1 cellular context compared by ENCODE assay signal in the genomic region with DNA sequence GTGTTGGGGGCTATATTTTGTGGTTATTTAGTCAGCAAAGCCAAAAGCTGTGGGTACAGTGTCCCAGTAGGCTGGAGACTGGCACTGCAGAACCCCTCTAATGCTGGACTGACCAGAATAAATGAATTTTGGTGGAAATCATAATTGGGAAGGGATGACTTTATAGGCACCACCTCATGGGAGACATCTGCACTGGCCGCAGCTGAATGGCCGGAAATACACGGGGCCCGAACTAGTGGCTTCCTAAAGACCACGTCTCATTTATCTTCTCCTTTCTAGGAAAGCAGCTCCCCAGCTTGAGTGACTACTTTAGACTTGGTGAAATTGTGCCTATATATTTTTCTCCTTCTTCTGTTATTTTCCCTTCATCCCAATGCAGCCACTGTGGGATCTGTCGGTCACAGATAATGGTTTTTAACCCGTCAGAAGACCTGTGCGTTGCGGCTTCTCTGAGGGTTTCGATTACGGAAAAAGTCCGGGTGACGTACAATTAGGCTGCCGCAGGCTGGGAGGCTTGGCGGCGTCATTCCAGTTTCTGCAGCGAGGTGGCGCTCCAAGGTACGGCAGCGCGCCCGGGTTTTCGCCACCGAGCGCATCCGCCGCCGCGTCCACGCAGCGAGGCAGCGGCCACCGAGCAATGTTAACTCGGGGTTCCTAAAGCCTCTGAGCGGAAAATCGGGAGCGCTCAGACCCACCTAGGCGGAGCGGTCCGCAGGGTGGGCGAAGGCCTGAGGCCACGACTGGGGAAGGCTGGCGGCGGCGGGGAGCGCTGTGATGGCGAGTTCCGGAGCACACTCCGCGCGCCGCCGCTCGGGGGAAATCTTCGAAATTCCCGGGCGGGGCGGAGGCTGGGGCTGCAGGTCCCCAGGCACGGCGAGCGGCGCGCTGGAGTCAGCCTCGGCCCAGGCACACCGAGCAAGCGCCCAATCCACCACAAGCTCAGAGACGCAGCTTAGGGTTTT.
A peak's percentile ranks its signal among the peaks of the same experiment; 100 is the strongest.
TF ChIP-seq lines count a peak whose summit lies in the region.

No MANE protein-coding gene starts in this region.

TF ChIP-seq in H1, 55 proteins besides CTCF, POLR2A, EP300 and RAD21 (continued from another document):
- TF ChIP-seq, protein P1, sequence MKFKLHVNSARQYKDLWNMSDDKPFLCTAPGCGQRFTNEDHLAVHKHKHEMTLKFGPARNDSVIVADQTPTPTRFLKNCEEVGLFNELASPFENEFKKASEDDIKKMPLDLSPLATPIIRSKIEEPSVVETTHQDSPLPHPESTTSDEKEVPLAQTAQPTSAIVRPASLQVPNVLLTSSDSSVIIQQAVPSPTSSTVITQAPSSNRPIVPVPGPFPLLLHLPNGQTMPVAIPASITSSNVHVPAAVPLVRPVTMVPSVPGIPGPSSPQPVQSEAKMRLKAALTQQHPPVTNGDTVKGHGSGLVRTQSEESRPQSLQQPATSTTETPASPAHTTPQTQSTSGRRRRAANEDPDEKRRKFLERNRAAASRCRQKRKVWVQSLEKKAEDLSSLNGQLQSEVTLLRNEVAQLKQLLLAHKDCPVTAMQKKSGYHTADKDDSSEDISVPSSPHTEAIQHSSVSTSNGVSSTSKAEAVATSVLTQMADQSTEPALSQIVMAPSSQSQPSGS (IDR thresholded peaks at IDR 0.05; ENCODE audit: low read length) = no peak
- TF ChIP-seq RNF2 (IDR thresholded peaks at IDR 0.05; ENCODE audit: borderline replicate concordance, low read depth, low read length, missing control alignments, poor library complexity, severe bottlenecking) (peak; percentile 91), KDM1A (IDR thresholded peaks at IDR 0.05; ENCODE audit: borderline replicate concordance, low read length) (no peak), MAFK (IDR thresholded peaks at IDR 0.05; ENCODE audit: low read depth, low read length) (no peak), TBP (IDR thresholded peaks at IDR 0.05; ENCODE audit: low read depth, low read length) (no peak), KDM5A (IDR thresholded peaks at IDR 0.05; ENCODE audit: low read length) (no peak), BCL11A (IDR thresholded peaks at IDR 0.05; ENCODE audit: low read depth in 2 of 2, low read length in 2 of 2) (no peak), SIRT6 (IDR thresholded peaks at IDR 0.05; ENCODE audit: low read length) (no peak), KDM4A (IDR thresholded peaks at IDR 0.05; ENCODE audit: low read depth, low read length, severe bottlenecking) (no peak), TAF7 (optimal IDR thresholded peaks at IDR 0.05; ENCODE audit: borderline replicate concordance, low read depth, low read length) (no peak), HDAC6 (IDR thresholded peaks at IDR 0.05; ENCODE audit: low read depth, low read length) (no peak), NANOG (IDR thresholded peaks at IDR 0.05; ENCODE audit: insufficient read depth, low read depth, low read length, poor library complexity, severe bottlenecking) (no peak), JUND (IDR thresholded peaks at IDR 0.05; ENCODE audit: low read length) (no peak), PHF8 (conservative IDR thresholded peaks at IDR 0.05; ENCODE audit: low read depth, low read length) (no peak), ZNF274 (IDR thresholded peaks at IDR 0.05; ENCODE audit: borderline replicate concordance, extremely low read depth, low read length) (no peak), GTF2F1 (IDR thresholded peaks at IDR 0.05; ENCODE audit: borderline replicate concordance, low read depth, low read length) (no peak), ASH2L (IDR thresholded peaks at IDR 0.05; ENCODE audit: low read length) (peak; percentile 83), FOSL1 (IDR thresholded peaks at IDR 0.05; ENCODE audit: insufficient read depth, low read depth, low read length) (no peak), BACH1 (IDR thresholded peaks at IDR 0.05; ENCODE audit: low read length) (peak; percentile 78), RBBP5 (IDR thresholded peaks at IDR 0.05; ENCODE audit: borderline replicate concordance, low read depth, low read length) (no peak), SP1 (IDR thresholded peaks at IDR 0.05; ENCODE audit: low read depth, low read length) (peak; percentile 29; the same call in 1 of the 2 replicates), JUN (IDR thresholded peaks at IDR 0.05; ENCODE audit: low read depth, low read length) (no peak), TCF12 (IDR thresholded peaks at IDR 0.05; ENCODE audit: low read depth, low read length) (0 out of 2 replicates have a peak, but pooled peaks have one; percentile 73), SIX5 (IDR thresholded peaks at IDR 0.05; ENCODE audit: low read depth, low read length) (no peak), SRF (IDR thresholded peaks at IDR 0.05; ENCODE audit: low read depth, low read length) (no peak), CBX8 (IDR thresholded peaks at IDR 0.05; ENCODE audit: borderline replicate concordance, low read depth, low read length) (no peak), TEAD4 (IDR thresholded peaks at IDR 0.05; ENCODE audit: low read depth, low read length) (0 out of 2 replicates have a peak, but pooled peaks have one; percentile 18), POLR2AphosphoS5 (IDR thresholded peaks at IDR 0.05; ENCODE audit: low read depth, low read length) (no peak), SIN3A (conservative IDR thresholded peaks at IDR 0.05 in 1 of 2, IDR thresholded peaks at IDR 0.05 in 1 of 2; ENCODE audit: low read depth in 1 of 2, low read length in 2 of 2) (0 out of 4 replicates have a peak, but pooled peaks of 1 of the 2 experiments have one; percentile 40), SP2 (IDR thresholded peaks at IDR 0.05; ENCODE audit: low read length) (no peak), NRF1 (IDR thresholded peaks at IDR 0.05; ENCODE audit: low read depth, low read length) (no peak), CBX5 (IDR thresholded peaks at IDR 0.05; ENCODE audit: low read depth, low read length) (no peak), HDAC2 (IDR thresholded peaks at IDR 0.05; ENCODE audit: borderline replicate concordance in 1 of 2, low read depth in 2 of 2, low read length in 2 of 2) (peak; percentile 22 to 70; a peak in 2 of 4 replicates), EGR1 (IDR thresholded peaks at IDR 0.05; ENCODE audit: borderline replicate concordance, low read depth, low read length) (no peak), SUZ12 (IDR thresholded peaks at IDR 0.05; ENCODE audit: low read length) (peak; percentile 9), SP4 (IDR thresholded peaks at IDR 0.05; ENCODE audit: low read length) (no peak), YY1 (IDR thresholded peaks at IDR 0.05; ENCODE audit: low read depth, low read length) (no peak), POU5F1 (IDR thresholded peaks at IDR 0.05; ENCODE audit: low read depth, low read length) (no peak), CEBPB (IDR thresholded peaks at IDR 0.05; ENCODE audit: low read depth, low read length) (no peak)
- TF ChIP-seq, protein P2, sequence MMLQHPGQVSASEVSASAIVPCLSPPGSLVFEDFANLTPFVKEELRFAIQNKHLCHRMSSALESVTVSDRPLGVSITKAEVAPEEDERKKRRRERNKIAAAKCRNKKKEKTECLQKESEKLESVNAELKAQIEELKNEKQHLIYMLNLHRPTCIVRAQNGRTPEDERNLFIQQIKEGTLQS (IDR thresholded peaks at IDR 0.05; ENCODE audit: insufficient read depth, low read depth, low read length) = 0 out of 2 replicates have a peak, but pooled peaks have one; percentile 18
- TF ChIP-seq, protein P3, sequence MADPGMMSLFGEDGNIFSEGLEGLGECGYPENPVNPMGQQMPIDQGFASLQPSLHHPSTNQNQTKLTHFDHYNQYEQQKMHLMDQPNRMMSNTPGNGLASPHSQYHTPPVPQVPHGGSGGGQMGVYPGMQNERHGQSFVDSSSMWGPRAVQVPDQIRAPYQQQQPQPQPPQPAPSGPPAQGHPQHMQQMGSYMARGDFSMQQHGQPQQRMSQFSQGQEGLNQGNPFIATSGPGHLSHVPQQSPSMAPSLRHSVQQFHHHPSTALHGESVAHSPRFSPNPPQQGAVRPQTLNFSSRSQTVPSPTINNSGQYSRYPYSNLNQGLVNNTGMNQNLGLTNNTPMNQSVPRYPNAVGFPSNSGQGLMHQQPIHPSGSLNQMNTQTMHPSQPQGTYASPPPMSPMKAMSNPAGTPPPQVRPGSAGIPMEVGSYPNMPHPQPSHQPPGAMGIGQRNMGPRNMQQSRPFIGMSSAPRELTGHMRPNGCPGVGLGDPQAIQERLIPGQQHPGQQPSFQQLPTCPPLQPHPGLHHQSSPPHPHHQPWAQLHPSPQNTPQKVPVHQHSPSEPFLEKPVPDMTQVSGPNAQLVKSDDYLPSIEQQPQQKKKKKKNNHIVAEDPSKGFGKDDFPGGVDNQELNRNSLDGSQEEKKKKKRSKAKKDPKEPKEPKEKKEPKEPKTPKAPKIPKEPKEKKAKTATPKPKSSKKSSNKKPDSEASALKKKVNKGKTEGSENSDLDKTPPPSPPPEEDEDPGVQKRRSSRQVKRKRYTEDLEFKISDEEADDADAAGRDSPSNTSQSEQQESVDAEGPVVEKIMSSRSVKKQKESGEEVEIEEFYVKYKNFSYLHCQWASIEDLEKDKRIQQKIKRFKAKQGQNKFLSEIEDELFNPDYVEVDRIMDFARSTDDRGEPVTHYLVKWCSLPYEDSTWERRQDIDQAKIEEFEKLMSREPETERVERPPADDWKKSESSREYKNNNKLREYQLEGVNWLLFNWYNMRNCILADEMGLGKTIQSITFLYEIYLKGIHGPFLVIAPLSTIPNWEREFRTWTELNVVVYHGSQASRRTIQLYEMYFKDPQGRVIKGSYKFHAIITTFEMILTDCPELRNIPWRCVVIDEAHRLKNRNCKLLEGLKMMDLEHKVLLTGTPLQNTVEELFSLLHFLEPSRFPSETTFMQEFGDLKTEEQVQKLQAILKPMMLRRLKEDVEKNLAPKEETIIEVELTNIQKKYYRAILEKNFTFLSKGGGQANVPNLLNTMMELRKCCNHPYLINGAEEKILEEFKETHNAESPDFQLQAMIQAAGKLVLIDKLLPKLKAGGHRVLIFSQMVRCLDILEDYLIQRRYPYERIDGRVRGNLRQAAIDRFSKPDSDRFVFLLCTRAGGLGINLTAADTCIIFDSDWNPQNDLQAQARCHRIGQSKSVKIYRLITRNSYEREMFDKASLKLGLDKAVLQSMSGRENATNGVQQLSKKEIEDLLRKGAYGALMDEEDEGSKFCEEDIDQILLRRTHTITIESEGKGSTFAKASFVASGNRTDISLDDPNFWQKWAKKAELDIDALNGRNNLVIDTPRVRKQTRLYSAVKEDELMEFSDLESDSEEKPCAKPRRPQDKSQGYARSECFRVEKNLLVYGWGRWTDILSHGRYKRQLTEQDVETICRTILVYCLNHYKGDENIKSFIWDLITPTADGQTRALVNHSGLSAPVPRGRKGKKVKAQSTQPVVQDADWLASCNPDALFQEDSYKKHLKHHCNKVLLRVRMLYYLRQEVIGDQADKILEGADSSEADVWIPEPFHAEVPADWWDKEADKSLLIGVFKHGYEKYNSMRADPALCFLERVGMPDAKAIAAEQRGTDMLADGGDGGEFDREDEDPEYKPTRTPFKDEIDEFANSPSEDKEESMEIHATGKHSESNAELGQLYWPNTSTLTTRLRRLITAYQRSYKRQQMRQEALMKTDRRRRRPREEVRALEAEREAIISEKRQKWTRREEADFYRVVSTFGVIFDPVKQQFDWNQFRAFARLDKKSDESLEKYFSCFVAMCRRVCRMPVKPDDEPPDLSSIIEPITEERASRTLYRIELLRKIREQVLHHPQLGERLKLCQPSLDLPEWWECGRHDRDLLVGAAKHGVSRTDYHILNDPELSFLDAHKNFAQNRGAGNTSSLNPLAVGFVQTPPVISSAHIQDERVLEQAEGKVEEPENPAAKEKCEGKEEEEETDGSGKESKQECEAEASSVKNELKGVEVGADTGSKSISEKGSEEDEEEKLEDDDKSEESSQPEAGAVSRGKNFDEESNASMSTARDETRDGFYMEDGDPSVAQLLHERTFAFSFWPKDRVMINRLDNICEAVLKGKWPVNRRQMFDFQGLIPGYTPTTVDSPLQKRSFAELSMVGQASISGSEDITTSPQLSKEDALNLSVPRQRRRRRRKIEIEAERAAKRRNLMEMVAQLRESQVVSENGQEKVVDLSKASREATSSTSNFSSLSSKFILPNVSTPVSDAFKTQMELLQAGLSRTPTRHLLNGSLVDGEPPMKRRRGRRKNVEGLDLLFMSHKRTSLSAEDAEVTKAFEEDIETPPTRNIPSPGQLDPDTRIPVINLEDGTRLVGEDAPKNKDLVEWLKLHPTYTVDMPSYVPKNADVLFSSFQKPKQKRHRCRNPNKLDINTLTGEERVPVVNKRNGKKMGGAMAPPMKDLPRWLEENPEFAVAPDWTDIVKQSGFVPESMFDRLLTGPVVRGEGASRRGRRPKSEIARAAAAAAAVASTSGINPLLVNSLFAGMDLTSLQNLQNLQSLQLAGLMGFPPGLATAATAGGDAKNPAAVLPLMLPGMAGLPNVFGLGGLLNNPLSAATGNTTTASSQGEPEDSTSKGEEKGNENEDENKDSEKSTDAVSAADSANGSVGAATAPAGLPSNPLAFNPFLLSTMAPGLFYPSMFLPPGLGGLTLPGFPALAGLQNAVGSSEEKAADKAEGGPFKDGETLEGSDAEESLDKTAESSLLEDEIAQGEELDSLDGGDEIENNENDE (IDR thresholded peaks at IDR 0.05; ENCODE audit: insufficient replicate concordance, low read length) = no peak
- TF ChIP-seq, protein P4, sequence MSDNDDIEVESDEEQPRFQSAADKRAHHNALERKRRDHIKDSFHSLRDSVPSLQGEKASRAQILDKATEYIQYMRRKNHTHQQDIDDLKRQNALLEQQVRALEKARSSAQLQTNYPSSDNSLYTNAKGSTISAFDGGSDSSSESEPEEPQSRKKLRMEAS (IDR thresholded peaks at IDR 0.05) = no peak
- TF ChIP-seq, protein P5, sequence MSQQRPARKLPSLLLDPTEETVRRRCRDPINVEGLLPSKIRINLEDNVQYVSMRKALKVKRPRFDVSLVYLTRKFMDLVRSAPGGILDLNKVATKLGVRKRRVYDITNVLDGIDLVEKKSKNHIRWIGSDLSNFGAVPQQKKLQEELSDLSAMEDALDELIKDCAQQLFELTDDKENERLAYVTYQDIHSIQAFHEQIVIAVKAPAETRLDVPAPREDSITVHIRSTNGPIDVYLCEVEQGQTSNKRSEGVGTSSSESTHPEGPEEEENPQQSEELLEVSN (IDR thresholded peaks at IDR 0.05) = no peak
- TF ChIP-seq, protein P6, sequence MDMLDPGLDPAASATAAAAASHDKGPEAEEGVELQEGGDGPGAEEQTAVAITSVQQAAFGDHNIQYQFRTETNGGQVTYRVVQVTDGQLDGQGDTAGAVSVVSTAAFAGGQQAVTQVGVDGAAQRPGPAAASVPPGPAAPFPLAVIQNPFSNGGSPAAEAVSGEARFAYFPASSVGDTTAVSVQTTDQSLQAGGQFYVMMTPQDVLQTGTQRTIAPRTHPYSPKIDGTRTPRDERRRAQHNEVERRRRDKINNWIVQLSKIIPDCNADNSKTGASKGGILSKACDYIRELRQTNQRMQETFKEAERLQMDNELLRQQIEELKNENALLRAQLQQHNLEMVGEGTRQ (IDR thresholded peaks at IDR 0.05; ENCODE audit: low read length) = no peak
